Comparison of ENCODE assay signal across 1 cellular context in the genomic region with DNA sequence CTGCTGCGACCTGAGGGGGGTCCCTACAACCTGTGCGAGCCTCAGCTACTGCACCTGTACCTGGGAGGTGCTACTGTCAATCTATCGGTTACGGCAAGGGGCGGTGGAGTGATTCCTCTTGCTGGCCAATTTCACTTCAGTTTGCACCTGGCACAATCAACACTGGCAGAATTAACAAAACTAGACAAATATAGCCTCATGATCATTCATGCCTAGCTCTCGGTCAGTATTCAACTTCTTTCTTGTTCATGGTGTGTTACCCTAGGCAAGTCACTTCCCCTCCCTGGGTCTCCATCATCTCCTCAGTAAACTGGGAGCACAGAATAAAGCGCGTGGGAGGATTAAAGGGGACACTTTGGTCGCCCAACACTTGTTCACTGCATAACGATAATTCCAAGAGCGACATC.
TF ChIP-seq lines count a peak whose summit lies in the region.

No MANE protein-coding gene starts in this region.

TF ChIP-seq in K562, 482 proteins besides CTCF, POLR2A, EP300 and RAD21 (continued from another document):
- TF ChIP-seq, protein P1, sequence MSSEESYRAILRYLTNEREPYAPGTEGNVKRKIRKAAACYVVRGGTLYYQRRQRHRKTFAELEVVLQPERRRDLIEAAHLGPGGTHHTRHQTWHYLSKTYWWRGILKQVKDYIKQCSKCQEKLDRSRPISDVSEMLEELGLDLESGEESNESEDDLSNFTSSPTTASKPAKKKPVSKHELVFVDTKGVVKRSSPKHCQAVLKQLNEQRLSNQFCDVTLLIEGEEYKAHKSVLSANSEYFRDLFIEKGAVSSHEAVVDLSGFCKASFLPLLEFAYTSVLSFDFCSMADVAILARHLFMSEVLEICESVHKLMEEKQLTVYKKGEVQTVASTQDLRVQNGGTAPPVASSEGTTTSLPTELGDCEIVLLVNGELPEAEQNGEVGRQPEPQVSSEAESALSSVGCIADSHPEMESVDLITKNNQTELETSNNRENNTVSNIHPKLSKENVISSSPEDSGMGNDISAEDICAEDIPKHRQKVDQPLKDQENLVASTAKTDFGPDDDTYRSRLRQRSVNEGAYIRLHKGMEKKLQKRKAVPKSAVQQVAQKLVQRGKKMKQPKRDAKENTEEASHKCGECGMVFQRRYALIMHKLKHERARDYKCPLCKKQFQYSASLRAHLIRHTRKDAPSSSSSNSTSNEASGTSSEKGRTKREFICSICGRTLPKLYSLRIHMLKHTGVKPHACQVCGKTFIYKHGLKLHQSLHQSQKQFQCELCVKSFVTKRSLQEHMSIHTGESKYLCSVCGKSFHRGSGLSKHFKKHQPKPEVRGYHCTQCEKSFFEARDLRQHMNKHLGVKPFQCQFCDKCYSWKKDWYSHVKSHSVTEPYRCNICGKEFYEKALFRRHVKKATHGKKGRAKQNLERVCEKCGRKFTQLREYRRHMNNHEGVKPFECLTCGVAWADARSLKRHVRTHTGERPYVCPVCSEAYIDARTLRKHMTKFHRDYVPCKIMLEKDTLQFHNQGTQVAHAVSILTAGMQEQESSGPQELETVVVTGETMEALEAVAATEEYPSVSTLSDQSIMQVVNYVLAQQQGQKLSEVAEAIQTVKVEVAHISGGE (CRISPR knock-in tag; IDR thresholded peaks at IDR 0.05): 0 out of 6 replicates have a peak, but pooled peaks of 1 of the 3 experiments have one; percentile 31
- TF ChIP-seq STAG1 (CRISPR knock-in tag; IDR thresholded peaks at IDR 0.05; ENCODE audit: borderline replicate concordance) (no peak), PML (IDR thresholded peaks at IDR 0.05; ENCODE audit: low read length) (no peak), KDM1A (IDR thresholded peaks at IDR 0.05) (no peak)
